ENCODE assay signal across 16 cellular contexts in the genomic region with DNA sequence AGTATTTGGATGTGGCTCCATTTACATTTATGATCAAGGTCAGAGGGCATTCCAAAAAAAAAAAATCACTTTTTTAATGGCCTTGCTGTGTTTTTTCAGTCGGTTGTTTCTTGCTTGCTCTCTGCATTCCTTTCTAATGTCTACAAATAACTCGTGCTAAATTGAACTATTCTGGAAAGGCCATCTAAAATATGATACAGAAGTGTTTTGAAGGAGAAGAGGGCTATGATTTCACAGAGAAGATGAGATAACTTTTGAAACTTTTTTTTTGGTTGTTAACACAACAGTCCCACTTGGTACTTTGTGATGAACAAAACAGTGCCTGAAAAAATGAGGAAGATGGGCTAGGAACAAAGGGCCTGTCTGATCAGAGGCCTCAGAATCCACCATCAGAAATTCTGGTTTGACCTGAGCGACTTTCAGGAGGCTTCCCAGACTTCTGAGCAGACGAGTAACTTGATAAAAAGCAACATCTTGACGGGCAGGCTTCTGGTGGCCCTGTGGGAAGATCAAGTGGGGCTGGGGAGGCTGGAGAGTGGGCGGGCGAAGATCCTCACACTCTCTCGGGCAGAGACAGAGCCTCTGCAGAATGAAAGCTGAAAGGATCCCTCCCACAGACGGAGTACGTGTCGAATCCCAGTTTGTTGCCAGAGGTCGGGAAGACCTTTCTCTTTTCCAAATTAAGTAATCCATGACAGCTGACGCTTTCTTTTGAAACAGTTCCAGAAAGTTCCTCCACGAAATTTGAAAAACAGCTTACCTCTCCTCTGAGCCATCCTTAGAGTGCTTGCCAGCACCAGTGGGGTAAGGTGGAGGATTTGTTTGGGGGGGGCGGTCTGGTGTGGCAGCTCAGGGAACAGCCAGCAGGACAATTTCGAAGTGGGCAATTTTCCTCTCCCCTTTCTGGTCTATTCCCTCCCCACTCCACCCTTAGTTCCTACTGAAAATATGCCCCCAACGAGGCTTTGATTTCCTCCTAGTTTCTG.
DNase-seq lines count a peak whose midpoint lies in the region; ATAC-seq, FAIRE-seq and TF ChIP-seq lines count a peak whose summit lies in the region.
"Had no signal": no experiment of that assay in that cellular context is flagged by ENCODE, and none has a peak within 500 bp of the region (broad histone marks: within the 10 kb centered on the region; RNA-seq: fewer than 3 reads in every experiment).

No MANE protein-coding gene starts in this region.

- peaks cover 0 to 6% of the 10 kb centered on the region in 2 experiments; a peak in 1 of 5 replicates for H3K27me3 ChIP-seq in HepG2 (ENCODE audit: control insufficient read depth in 1 of 2, insufficient read depth in 2 of 2, low read length in 2 of 2)
- no peaks in the 10 kb centered on the region for H3K27me3 ChIP-seq in right lobe of liver
- H3K27me3 ChIP-seq in right atrium auricular region: no peaks in the 10 kb centered on the region
- H3K27me3 ChIP-seq in osteoblast (ENCODE audit: insufficient read depth, low read length): no peaks in the 10 kb centered on the region
- H3K27me3 ChIP-seq: transverse colon had no signal

- TF ChIP-seq CTCF in HepG2 (CRISPR knock-in tag; IDR thresholded peaks at IDR 0.05) (no peak), right lobe of liver (IDR thresholded peaks at IDR 0.05) (no peak), right atrium auricular region (IDR thresholded peaks at IDR 0.05) (no peak), osteoblast (IDR thresholded peaks at IDR 0.05; ENCODE audit: extremely low read depth, low read depth, low read length) (no peak)

- 18% methylated on average over 17 of the region's 17 CpGs for WGBS in HepG2 (ENCODE audit: low lambda C conversion rate)
- WGBS in right lobe of liver (ENCODE audit: insufficient coverage, low coverage, low lambda C conversion rate, missing lambda C conversion rate): 68% methylated on average over 14 of the region's 17 CpGs

- H3K9me3 ChIP-seq in HepG2 (ENCODE audit: low read length): no peaks in the 10 kb centered on the region
- H3K9me3 ChIP-seq in right lobe of liver: no peaks in the 10 kb centered on the region
- no peaks in the 10 kb centered on the region for H3K9me3 ChIP-seq in right atrium auricular region
- no peaks in the 10 kb centered on the region for H3K9me3 ChIP-seq in osteoblast (ENCODE audit: low read depth, low read length)
- H3K9me3 ChIP-seq: transverse colon had no signal

- POLR2A ChIA-PET in HepG2 (lab: Yijun Ruan, JAX): no interaction called here
- POLR2A ChIA-PET in HEK293T (lab: Yijun Ruan, JAX): no interaction called here

- TF ChIP-seq RAD21 in HepG2 (CRISPR knock-in tag; IDR thresholded peaks at IDR 0.05): no peak

- H3K36me3 ChIP-seq in HepG2 (replicated peaks in 1 of 2; ENCODE audit: control insufficient read depth in 1 of 2, insufficient read depth in 2 of 2, low read length in 2 of 2) (no peaks in the 10 kb centered on the region), right lobe of liver (no peaks in the 10 kb centered on the region), right atrium auricular region (no peaks in the 10 kb centered on the region), osteoblast (ENCODE audit: insufficient read depth, low read length) (no peaks in the 10 kb centered on the region)
- H3K36me3 ChIP-seq: transverse colon had no signal

- H4K20me1 ChIP-seq in HepG2 (ENCODE audit: insufficient read depth, low read length): no peaks in the 10 kb centered on the region
- H4K20me1 ChIP-seq in osteoblast (ENCODE audit: insufficient read depth, low read length): no peaks in the 10 kb centered on the region

- H2AFZ ChIP-seq in HepG2 (ENCODE audit: low read length): peak overlapping the region; percentile 23
- peak overlapping the region; percentile 32 for H2AFZ ChIP-seq in osteoblast (ENCODE audit: low read length)

- H3K27ac ChIP-seq in HepG2 (ENCODE audit: extremely low read length, insufficient read depth, low read length) (no peak overlapping the region), right lobe of liver (no peak overlapping the region), right atrium auricular region (peak overlapping the region; percentile 1 to 24), osteoblast (ENCODE audit: low read depth, low read length) (no peak overlapping the region)
- H3K27ac ChIP-seq: C4-2B, transverse colon had no signal

- H3K4me3 ChIP-seq in HepG2 (replicated peaks in 1 of 3; ENCODE audit: insufficient read depth in 1 of 3, low read depth in 2 of 3, low read length in 3 of 3) (no peak overlapping the region), right lobe of liver (no peak overlapping the region), right atrium auricular region (no peak overlapping the region), osteoblast (ENCODE audit: insufficient read depth, low read length) (no peak overlapping the region)
- H3K4me3 ChIP-seq: transverse colon had no signal

- DNase-seq in HepG2 (ENCODE audit: low spot score): no peak
- no peak for DNase-seq in right lobe of liver
- DNase-seq in right atrium auricular region (ENCODE audit: low spot score): no peak
- DNase-seq in osteoblast (ENCODE audit: insufficient read length, low spot score, missing footprints): no peak
- no peak for DNase-seq in stimulated activated CD8-positive, alpha-beta memory T cell treated with anti-CD3 and anti-CD28 coated beads, Interleukin-4, amount 100 ng/mL, for 48 hours
- no peak for DNase-seq in NCI-H82 (lab: John Stamatoyannopoulos, UW)
- DNase-seq in HEK293T (ENCODE audit: extremely low spot score): no peak
- no peak for DNase-seq in iPS-NIHi11 (ENCODE audit: low spot score)
- DNase-seq: activated effector memory CD4-positive, alpha-beta T cell treated with Interleukin-2 at 50 U/mL for 16 hours; NCI-H1930; small intestine; transverse colon had no signal

- no peak for FAIRE-seq in HepG2 (lab: Jason Lieb, UNC)
- FAIRE-seq: A204.1, frontal cortex, small intestine had no signal

- BruUV-seq in HepG2 (replicated peaks; lab: Mats Ljungman, UMichigan): no TSS peak

- TF ChIP-seq POLR2A in HepG2 (IDR thresholded peaks at IDR 0.05; ENCODE audit: insufficient read depth in 1 of 2, low read depth in 2 of 2, low read length in 2 of 2) (no peak), right lobe of liver (IDR thresholded peaks at IDR 0.05) (no peak)

- no peak overlapping the region for H3K9ac ChIP-seq in HepG2 (ENCODE audit: insufficient read depth, low read depth, low read length)

- intact Hi-C loops in HepG2 (cut with micrococcal nuclease; ENCODE audit: unreplicated experiment) (no loop called here), right lobe of liver (cut with DNase I) (no loop called here)

- no peak for TF ChIP-seq EP300 in HepG2 (IDR thresholded peaks at IDR 0.05; ENCODE audit: low read depth in 2 of 2, low read length in 2 of 2)
- no peak for TF ChIP-seq EP300 in HepG2 (CRISPR knock-in tag; IDR thresholded peaks at IDR 0.05; ENCODE audit: borderline replicate concordance)

- no peaks in the 10 kb centered on the region for H3K4me1 ChIP-seq in HepG2 (ENCODE audit: insufficient read depth, low read length)
- H3K4me1 ChIP-seq in right lobe of liver: no peaks in the 10 kb centered on the region
- H3K4me1 ChIP-seq in right atrium auricular region: peaks cover 0 to 9% of the 10 kb centered on the region in 2 donors
- H3K4me1 ChIP-seq in osteoblast (ENCODE audit: insufficient read depth, low read length): peaks cover 10% of the 10 kb centered on the region

- in situ Hi-C loops in HepG2 (cut with HindIII; ENCODE audit: extremely low pct_ligation_motif_present, low pct_unique_long_range_greater_than_20kb): no loop called here

- H3K79me2 ChIP-seq in HepG2 (ENCODE audit: insufficient read depth, low read length): no peaks in the 10 kb centered on the region
- no peaks in the 10 kb centered on the region for H3K79me2 ChIP-seq in osteoblast (ENCODE audit: insufficient read depth, low read length)

- ATAC-seq in HepG2 (peak; percentile 31; the same call in 1 of the 3 replicates), right lobe of liver (no peak)
- ATAC-seq: activated CD4-positive, CD25-positive, alpha-beta regulatory T cell treated with anti-CD3 and anti-CD28 coated beads, Interleukin-2, amount 50 U/mL, for 24 hours had no signal

- CTCF ChIA-PET in HepG2 (lab: Yijun Ruan, JAX; ENCODE audit: low intra/inter-chr PET ratio, low total read pairs) (no interaction called here), HEK293T (lab: Yijun Ruan, JAX) (no interaction called here)

- H3K4me2 ChIP-seq in HepG2 (ENCODE audit: low read depth, low read length) (peak overlapping the region; percentile 9; the same call in 1 of the 2 replicates), osteoblast (ENCODE audit: insufficient read depth, low read length) (no peak overlapping the region)

TF ChIP-seq in HepG2, 621 proteins besides CTCF, POLR2A, EP300 and RAD21:
- no peak for TF ChIP-seq PATZ1 (CRISPR knock-in tag; IDR thresholded peaks at IDR 0.05)

TF ChIP-seq in HEK293T, 16 proteins besides CTCF, POLR2A, EP300 and RAD21:
- no peak for TF ChIP-seq ELF4 (IDR thresholded peaks at IDR 0.05)
- TF ChIP-seq FOXA1 (IDR thresholded peaks at IDR 0.05): no peak

Comparison
In these comparisons a context has a peak if more than half of its experiments do, and no peak if none do; other contexts are left out.
1. H3K27ac ChIP-seq: peak in right atrium auricular region (2 of 2); none in HepG2 (single experiment), right lobe of liver (0 of 3) and osteoblast (single experiment).